Comparison of ENCODE assay signal across 15 cellular contexts in the genomic region with DNA sequence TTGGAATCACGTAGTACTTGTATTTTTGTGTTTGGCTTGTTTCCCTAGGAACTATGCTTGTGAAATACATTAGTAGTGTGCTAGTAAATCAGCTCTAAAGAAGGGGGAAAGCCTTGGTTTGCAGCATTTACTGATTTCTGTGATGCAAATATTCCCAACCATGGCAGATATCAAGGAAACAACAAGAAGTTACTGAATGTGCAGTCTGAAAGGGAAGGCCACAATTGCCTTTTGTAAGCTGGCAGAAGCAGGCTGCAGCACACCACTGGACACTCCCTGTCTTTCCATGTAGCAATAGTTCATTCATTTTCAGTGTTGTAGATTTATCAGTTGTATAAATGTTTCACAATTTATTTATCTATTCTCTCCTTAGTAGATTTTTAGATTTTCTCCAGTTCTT. TPM values are rescaled to one million over a fixed set of nuclear protein-coding genes. Genes with fewer than 3 reads are reported as not detected.
"Had no signal": no experiment of that assay in that cellular context is flagged by ENCODE, and none has a peak within 500 bp of the region (broad histone marks: within the 10 kb centered on the region; RNA-seq: fewer than 3 reads in every experiment).

No MANE protein-coding gene starts in this region.

RNA-seq across cellular contexts. Expression of a gene that starts 4.8 kb away (rescaled TPM):
- total RNA-seq: activated CD4-positive, alpha-beta memory T cell treated with anti-CD3 and anti-CD28 coated beads for 36 hours; activated CD4-positive, alpha-beta T cell treated with anti-CD3 and anti-CD28 coated beads for 36 hours; activated CD4-positive, alpha-beta T cell treated with anti-CD3 and anti-CD28 coated beads, Interleukin-2, amount 10 ng/mL, durations not matched to agents 24 days and 14 days; activated CD8-positive, alpha-beta memory T cell treated with anti-CD3 and anti-CD28 coated beads for 36 hours; activated CD8-positive, alpha-beta memory T cell treated with anti-CD3 and anti-CD28 coated beads, Interleukin-2, amount 10 ng/mL, durations not matched to agents 7 days and 5 days; activated CD8-positive, alpha-beta T cell treated with anti-CD3 and anti-CD28 coated beads, Interleukin-2, amount 10 ng/mL, durations not matched to agents 7 days and 5 days; activated naive CD4-positive, alpha-beta T cell treated with anti-CD3 and anti-CD28 coated beads for 36 hours; activated naive CD8-positive, alpha-beta T cell treated with anti-CD3 and anti-CD28 coated beads for 36 hours; activated T-helper 1 cell treated with anti-CD3 and anti-CD28 coated beads, Interleukin-12 subunit alpha, Interleukin-12 subunit beta, Interleukin-2, Interleukin-4 antibody, amounts not matched to agents 30 ng/mL and 10 ng/mL and 1 ng/mL, durations not matched to agents 14 hours and 24 hours and 36 hours; activated T-helper 2 cell treated with anti-CD3 and anti-CD28 coated beads, Interferon-gamma antibody, Interleukin-2, Interleukin-4, amounts not matched to agents 10 μg/mL and 5 μg/mL and 100 μg/mL, durations not matched to agents 14 hours and 24 hours and 36 hours; ascending aorta; cardiac muscle cell; dermis blood vessel endothelial cell; fibroblast of villous mesenchyme; T-helper 1 cell treated with Interleukin-12 subunit alpha and Interleukin-12 subunit beta and Interleukin-4 antibody, amounts not matched to agents 30 ng/mL and 1 ng/mL, for 36 hours had no signal
